ENCODE assay signal across 8 cellular contexts in the genomic region with DNA sequence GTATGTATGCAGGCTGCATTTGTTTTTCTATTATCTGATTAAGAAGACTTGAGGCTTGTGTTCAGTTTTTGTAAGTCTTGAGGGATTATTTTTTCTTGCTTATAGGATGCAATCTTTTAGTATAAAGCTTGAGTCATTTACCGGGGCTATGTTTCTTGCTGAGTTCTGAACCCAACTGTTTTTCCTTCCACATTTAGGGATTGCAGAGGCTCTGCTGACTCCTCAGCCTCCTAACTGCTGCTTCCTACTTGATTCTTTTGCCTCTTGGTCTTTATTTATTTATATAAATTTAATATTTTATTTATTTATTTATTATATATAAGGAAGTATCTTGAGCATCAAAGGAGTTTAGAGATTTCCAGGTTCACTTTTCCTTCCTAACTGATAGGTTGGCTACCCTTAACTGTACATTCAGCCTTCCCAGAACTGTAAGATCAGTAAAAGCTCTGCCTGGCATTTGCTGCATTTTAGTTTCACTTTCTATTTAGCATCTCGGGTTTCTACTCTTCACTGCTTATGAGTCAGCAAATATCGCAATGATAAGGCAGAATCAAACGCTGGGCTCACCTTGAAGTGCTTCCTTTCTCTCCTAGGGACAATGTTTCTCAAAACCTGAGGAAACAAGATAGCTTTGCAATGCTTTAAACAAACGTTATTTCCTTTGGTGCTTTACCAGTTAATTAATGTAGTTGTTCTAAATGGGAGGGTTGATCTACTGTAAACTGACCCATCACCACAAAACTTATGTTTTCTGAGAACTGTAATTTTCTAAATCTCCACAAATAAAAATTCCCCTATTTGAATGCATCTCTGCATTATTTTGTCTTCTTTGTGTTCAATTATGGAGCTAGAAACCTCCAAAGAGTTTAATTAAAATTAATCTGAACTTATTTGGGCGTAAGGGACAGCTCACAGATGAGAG.
DNase-seq lines count a peak whose midpoint lies in the region; ATAC-seq and TF ChIP-seq lines count a peak whose summit lies in the region.

No MANE protein-coding gene starts in this region.

- no peaks in the 10 kb centered on the region for H3K36me3 Mint-ChIP-seq in activated T-cell treated with anti-CD3 and anti-CD28 coated beads, Interleukin-2, amount 50 U/mL, for 24 hours (ENCODE audit: low read depth)
- H3K36me3 Mint-ChIP-seq in central memory CD8-positive, alpha-beta T cell (ENCODE audit: insufficient read depth), result no peaks in the 10 kb centered on the region

- BruUV-seq in IMR-90 (replicated peaks; lab: Mats Ljungman, UMichigan), result no TSS peak

- POLR2A ChIA-PET in IMR-90 (lab: Charles Lee; ENCODE audit: unreplicated experiment), result no interaction called here

- H3K9me3 Mint-ChIP-seq in activated T-cell treated with anti-CD3 and anti-CD28 coated beads, Interleukin-2, amount 50 U/mL, for 24 hours, result no peaks in the 10 kb centered on the region
- no peaks in the 10 kb centered on the region for H3K9me3 Mint-ChIP-seq in central memory CD8-positive, alpha-beta T cell

- no peaks in the 10 kb centered on the region for H3K4me1 ChIP-seq in IMR-90 (ENCODE audit: control insufficient read depth, insufficient read depth, low read length)
- peaks cover 0 to 8% of the 10 kb centered on the region in 2 donors for H3K4me1 ChIP-seq in left lung
- H3K4me1 ChIP-seq in thoracic aorta (ENCODE audit: control insufficient read depth in 1 of 2, low read depth in 2 of 2), result no peaks in the 10 kb centered on the region

- in situ Hi-C loops in IMR-90 (cut with MboI; ENCODE audit: low sequenced_read_pairs), result no loop called here

- peak overlapping the region in 1 of 2 experiments; percentile 53; a peak in 1 of 4 replicates for H4K8ac ChIP-seq in IMR-90 (ENCODE audit: low read depth in 2 of 2, low read length in 2 of 2)

- H4K91ac ChIP-seq in IMR-90 (ENCODE audit: insufficient read depth, low read depth, low read length), result no peak overlapping the region

- no peak overlapping the region for H3K9ac ChIP-seq in IMR-90 (ENCODE audit: low read depth, low read length)

- no peak overlapping the region for H2AK9ac ChIP-seq in IMR-90 (replicated peaks; ENCODE audit: low read depth, low read length, poor library complexity)

- H3K9me3 ChIP-seq in IMR-90 (ENCODE audit: control insufficient read depth, insufficient read depth, low read length), result peaks cover 3% of the 10 kb centered on the region; the same call in 1 of the 2 replicates
- no peaks in the 10 kb centered on the region for H3K9me3 ChIP-seq in left lung
- H3K9me3 ChIP-seq in thoracic aorta, result no peaks in the 10 kb centered on the region

- H3K4me2 ChIP-seq in IMR-90 (ENCODE audit: low read depth, low read length), result peak overlapping the region; percentile 90; the same call in 1 of the 2 replicates

- no peak overlapping the region for H3K4ac ChIP-seq in IMR-90 (ENCODE audit: low read depth, low read length)

- H3K27ac Mint-ChIP-seq in activated T-cell treated with anti-CD3 and anti-CD28 coated beads, Interleukin-2, amount 50 U/mL, for 24 hours, result peak overlapping the region; percentile 56
- H3K27ac Mint-ChIP-seq in central memory CD8-positive, alpha-beta T cell (ENCODE audit: low read depth), result peak overlapping the region; percentile 84

- peak overlapping the region; percentile 82; the same call in 1 of the 2 replicates for H3K14ac ChIP-seq in IMR-90 (replicated peaks; ENCODE audit: low read depth, low read length)

- H2BK120ac ChIP-seq in IMR-90 (ENCODE audit: low read depth, low read length), result peak overlapping the region; percentile 84

- peak overlapping the region; percentile 33; the same call in 1 of the 2 replicates for H3K18ac ChIP-seq in IMR-90 (ENCODE audit: low read depth, low read length)

- peak overlapping the region; percentile 77 for H2BK20ac ChIP-seq in IMR-90 (ENCODE audit: low read depth, low read length)

- no peaks in the 10 kb centered on the region for H4K20me1 ChIP-seq in IMR-90 (ENCODE audit: insufficient read depth, low read length)

- H3K27ac ChIP-seq in IMR-90 (ENCODE audit: insufficient read depth, low read length) (no peak overlapping the region), left lung (peak overlapping the region; percentile 24 to 37), thoracic aorta (no peak overlapping the region)

- peak overlapping the region; percentile 83; the same call in 1 of the 2 replicates for H4K5ac ChIP-seq in IMR-90 (ENCODE audit: low read depth, low read length)

- H2AFZ ChIP-seq in IMR-90 (replicated peaks; ENCODE audit: low read length, poor library complexity), result peak overlapping the region; percentile 36

- TF ChIP-seq CTCF in IMR-90 (conservative IDR thresholded peaks at IDR 0.05; ENCODE audit: low read depth, low read length) (no peak), left lung (IDR thresholded peaks at IDR 0.05) (no peak), thoracic aorta (IDR thresholded peaks at IDR 0.05) (no peak)

- H3K27me3 ChIP-seq in IMR-90 (ENCODE audit: control insufficient read depth, insufficient read depth, low read length) (no peaks in the 10 kb centered on the region), left lung (no peaks in the 10 kb centered on the region), thoracic aorta (replicated peaks; ENCODE audit: insufficient read depth) (no peaks in the 10 kb centered on the region)

- peaks cover 13% of the 10 kb centered on the region for H3K4me1 Mint-ChIP-seq in activated T-cell treated with anti-CD3 and anti-CD28 coated beads, Interleukin-2, amount 50 U/mL, for 24 hours (ENCODE audit: low read depth)
- H3K4me1 Mint-ChIP-seq in central memory CD8-positive, alpha-beta T cell, result peaks cover 8% of the 10 kb centered on the region

- no peak overlapping the region for H3K23ac ChIP-seq in IMR-90 (ENCODE audit: low read depth, low read length)

- no CpG with 5 or more reads among the region's 6 CpGs for WGBS in IMR-90 (ENCODE audit: extremely low coverage in 2 of 2, insufficient read length in 1 of 2), 2 experiments

- H3K4me3 ChIP-seq in IMR-90 (ENCODE audit: insufficient read depth, low read depth, low read length) (peak overlapping the region; percentile 57), left lung (peak overlapping the region; percentile 10 to 18), thoracic aorta (peak overlapping the region; percentile 79)

- intact Hi-C loops in IMR-90 (cut with micrococcal nuclease) (loop anchor here (5.0 to 10.0 kb wide), 2 partner anchors 411 to 602 kb away; no protein-coding TSS in a partner anchor), left lung (cut with DNase I) (no loop called here)

- CTCF ChIA-PET in IMR-90 (lab: Yijun Ruan, JAX), result interaction anchor here (1.2 kb wide), 1 partner anchor 25 kb away, joined by 4 read pairs; no protein-coding TSS in a partner anchor

- H3K56ac ChIP-seq in IMR-90 (ENCODE audit: extremely low read depth, insufficient read depth, low read length), result no peak overlapping the region

- ATAC-seq in GM21825 (IDR thresholded peaks at IDR 0.05; ENCODE audit: unreplicated experiment), result peak; percentile 99
- ATAC-seq in IMR-90 (ENCODE audit: low read depth), result peak; percentile 89
- ATAC-seq in central memory CD8-positive, alpha-beta T cell (replicated peaks; ENCODE audit: extremely low read depth, poor library complexity, severe bottlenecking), result peak; percentile 68
- peak; percentile 94 for ATAC-seq in left lung
- ATAC-seq in thoracic aorta (ENCODE audit: insufficient number of reproducible peaks, low FRiP score, low read depth), result peak; percentile 71

- no peak for TF ChIP-seq POLR2A in IMR-90 (IDR thresholded peaks at IDR 0.05; ENCODE audit: low read depth, low read length)

- no peak for TF ChIP-seq RAD21 in IMR-90 (IDR thresholded peaks at IDR 0.05; ENCODE audit: low read length)

- no peak overlapping the region for H2BK15ac ChIP-seq in IMR-90 (ENCODE audit: low read depth, low read length)

- H2AK5ac ChIP-seq in IMR-90 (ENCODE audit: low read depth, low read length), result no peak overlapping the region

- H3K4me3 Mint-ChIP-seq in activated T-cell treated with anti-CD3 and anti-CD28 coated beads, Interleukin-2, amount 50 U/mL, for 24 hours, result peak overlapping the region; percentile 41
- H3K4me3 Mint-ChIP-seq in central memory CD8-positive, alpha-beta T cell, result peak overlapping the region; percentile 76

- H3K36me3 ChIP-seq in IMR-90 (ENCODE audit: control insufficient read depth, insufficient read depth, low read length) (no peaks in the 10 kb centered on the region), left lung (no peaks in the 10 kb centered on the region), thoracic aorta (no peaks in the 10 kb centered on the region)

- peak overlapping the region; percentile 79 for H2BK5ac ChIP-seq in IMR-90 (ENCODE audit: low read depth, low read length, poor library complexity, severe bottlenecking)

- H3K9me1 ChIP-seq in IMR-90 (ENCODE audit: insufficient read depth, low read length), result no peaks in the 10 kb centered on the region

- H3K79me1 ChIP-seq in IMR-90 (ENCODE audit: low read depth in 1 of 2, low read length in 2 of 2), result no peaks in the 10 kb centered on the region

- dilution Hi-C loops in IMR-90 (cut with HindIII; ENCODE audit: low sequenced_read_pairs, unreplicated experiment), result no loop called here

- peaks cover 9% of the 10 kb centered on the region for H3K27me3 Mint-ChIP-seq in activated T-cell treated with anti-CD3 and anti-CD28 coated beads, Interleukin-2, amount 50 U/mL, for 24 hours
- H3K27me3 Mint-ChIP-seq in central memory CD8-positive, alpha-beta T cell, result peaks cover 12% of the 10 kb centered on the region

- DNase-seq in activated T-cell treated with anti-CD3 and anti-CD28 coated beads, Interleukin-2, amount 50 U/mL, for 24 hours, result no peak
- no peak for DNase-seq in activated T-cell treated with anti-CD3 and anti-CD28 coated beads, Interleukin-2, amount 50 U/mL, for 1 hour
- DNase-seq in IMR-90 (peak; percentile 65), OCI-M1 (lab: John Stamatoyannopoulos, UW) (peak; percentile 95), left lung (no peak), thoracic aorta (ENCODE audit: low spot score) (no peak)
- DNase-seq in central memory CD8-positive, alpha-beta T cell (ENCODE audit: low spot score in 2 of 2), result no peak

TF ChIP-seq in IMR-90, 13 proteins besides CTCF, POLR2A, EP300 and RAD21:
- no peak for TF ChIP-seq MAZ (IDR thresholded peaks at IDR 0.05; ENCODE audit: borderline replicate concordance, low read depth, low read length)
- TF ChIP-seq FOS (IDR thresholded peaks at IDR 0.05; ENCODE audit: low read depth, low read length), result no peak
- no peak for TF ChIP-seq MXI1 (IDR thresholded peaks at IDR 0.05; ENCODE audit: borderline replicate concordance, low read depth, low read length)
- TF ChIP-seq MAFK (IDR thresholded peaks at IDR 0.05; ENCODE audit: low read depth, low read length), result peak; percentile 79
- TF ChIP-seq NFE2L2 (IDR thresholded peaks at IDR 0.05; ENCODE audit: low read depth, low read length), result peak; percentile 89

Comparison
In these comparisons a context has a peak if more than half of its experiments do, and no peak if none do; other contexts are left out.
1. DNase-seq: peak in IMR-90 (single experiment) and OCI-M1 (single experiment); none in activated T-cell treated with anti-CD3 and anti-CD28 coated beads, Interleukin-2, amount 50 U/mL, for 24 hours (single experiment), activated T-cell treated with anti-CD3 and anti-CD28 coated beads, Interleukin-2, amount 50 U/mL, for 1 hour (single experiment), central memory CD8-positive, alpha-beta T cell (0 of 2), left lung (0 of 2) and thoracic aorta (single experiment).
2. H3K27ac ChIP-seq: peak in left lung (2 of 2); none in IMR-90 (single experiment) and thoracic aorta (0 of 2).
3. H3K4me3 ChIP-seq: peak in every context shown above with its lines; median percentile 79 in thoracic aorta; 57 in IMR-90; 14 in left lung.
4. Peak in every context shown above with its lines, with median percentiles within 50 percentile points of each other: ATAC-seq.